ENCODE assay signal across 25 cellular contexts in the genomic region with DNA sequence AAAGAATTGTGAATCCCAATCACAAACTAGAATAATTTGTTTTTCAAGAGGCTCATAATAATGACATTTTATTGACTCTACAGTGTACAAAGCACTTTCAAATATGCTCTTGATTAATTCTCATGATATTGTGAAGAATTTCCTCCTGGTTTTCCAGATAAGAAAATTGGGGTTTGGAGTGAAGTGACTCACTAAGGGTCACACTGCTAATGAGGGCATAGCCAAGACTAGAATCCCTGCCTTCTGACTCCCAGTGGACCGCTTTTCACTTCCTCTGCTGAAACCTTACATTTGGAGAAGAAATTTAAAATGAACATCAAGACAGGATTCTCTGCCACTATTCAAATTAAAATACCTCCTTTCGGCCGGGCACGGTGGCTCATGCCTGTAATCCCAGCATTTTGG. TPM values are rescaled to one million over a fixed set of nuclear protein-coding genes. Genes with fewer than 3 reads are reported as not detected.
DNase-seq lines count a peak whose midpoint lies in the region; TF ChIP-seq lines count a peak whose summit lies in the region.
"Had no signal": no experiment of that assay in that cellular context is flagged by ENCODE, and none has a peak within 500 bp of the region (broad histone marks: within the 10 kb centered on the region; RNA-seq: fewer than 3 reads in every experiment).

No MANE protein-coding gene starts in this region.

- H3K9me3 ChIP-seq in spleen: peaks cover 0 to 13% (median 2%) of the 10 kb centered on the region in 8 donors
- H3K9me3 ChIP-seq: breast epithelium, pancreas had no signal

- H3K9me3 Mint-ChIP-seq in activated naive CD8-positive, alpha-beta T cell treated with anti-CD3 and anti-CD28 coated beads for 36 hours: peaks cover 9% of the 10 kb centered on the region

- no peak for TF ChIP-seq CTCF in fibroblast of villous mesenchyme (IDR thresholded peaks at IDR 0.05; ENCODE audit: insufficient read depth, low read depth, low read length)
- TF ChIP-seq CTCF in spleen (IDR thresholded peaks at IDR 0.05 in 8 of 11, conservative IDR thresholded peaks at IDR 0.05 in 3 of 11): no peak

- H3K4me3 Mint-ChIP-seq in activated naive CD8-positive, alpha-beta T cell treated with anti-CD3 and anti-CD28 coated beads for 36 hours: no peak overlapping the region
- H3K4me3 Mint-ChIP-seq: naive B cell had no signal

- H3K27ac Mint-ChIP-seq in activated naive CD8-positive, alpha-beta T cell treated with anti-CD3 and anti-CD28 coated beads for 36 hours: peak overlapping the region; percentile 94
- H3K27ac Mint-ChIP-seq: naive B cell had no signal

- peaks cover 0 to 87% (median 7%) of the 10 kb centered on the region in 6 donors for H3K36me3 ChIP-seq in spleen
- H3K36me3 ChIP-seq: breast epithelium, pancreas had no signal

- TF ChIP-seq POLR2A in spleen (IDR thresholded peaks at IDR 0.05): no peak

- intact Hi-C loops in spleen (cut with DNase I; ENCODE audit: low total_unique reads): no loop called here

- no peaks in the 10 kb centered on the region for H3K27me3 Mint-ChIP-seq in activated naive CD8-positive, alpha-beta T cell treated with anti-CD3 and anti-CD28 coated beads for 36 hours
- H3K27me3 Mint-ChIP-seq: naive B cell had no signal

- H3K27me3 ChIP-seq in spleen (replicated peaks in 1 of 7): no peaks in the 10 kb centered on the region
- H3K27me3 ChIP-seq: breast epithelium, pancreas had no signal

- peaks cover 64% of the 10 kb centered on the region for H3K36me3 Mint-ChIP-seq in activated naive CD8-positive, alpha-beta T cell treated with anti-CD3 and anti-CD28 coated beads for 36 hours

- peaks cover 41% of the 10 kb centered on the region for H3K4me1 Mint-ChIP-seq in activated naive CD8-positive, alpha-beta T cell treated with anti-CD3 and anti-CD28 coated beads for 36 hours
- H3K4me1 Mint-ChIP-seq: naive B cell had no signal

- H3K4me3 ChIP-seq in fibroblast of villous mesenchyme (ENCODE audit: low read depth, low read length) (no peak overlapping the region), spleen (no peak overlapping the region)
- H3K4me3 ChIP-seq: breast epithelium, GM12878, pancreas had no signal

- no peak overlapping the region for H3K27ac ChIP-seq in spleen
- H3K27ac ChIP-seq: breast epithelium, pancreas had no signal

- H3K4me1 ChIP-seq in spleen: peaks cover 0 to 27% (median 4%) of the 10 kb centered on the region in 6 donors
- H3K4me1 ChIP-seq: breast epithelium, pancreas had no signal

- 69 to 88% (median 74%) methylated on average over 4 of the region's 4 CpGs for WGBS in spleen, 5 donors

- peak; percentile 42 for DNase-seq in CD1c-positive myeloid dendritic cell (ENCODE audit: extremely low spot score)
- DNase-seq in ELR (ENCODE audit: low read depth): peak; percentile 17
- no peak for DNase-seq in activated naive CD8-positive, alpha-beta T cell treated with anti-CD3 and anti-CD28 coated beads for 36 hours
- peak; percentile 37 for DNase-seq in fibroblast of villous mesenchyme (ENCODE audit: low read depth)
- DNase-seq in spleen: no peak
- DNase-seq in pons (ENCODE audit: low spot score): no peak
- DNase-seq in NCI-H446 (lab: John Stamatoyannopoulos, UW): no peak
- no peak for DNase-seq in DMS153 treated with DMSO at 0.1 percent for 48 hours (lab: John Stamatoyannopoulos, UW; ENCODE audit: unreplicated experiment)
- DNase-seq: activated naive CD4-positive, alpha-beta T cell treated with anti-CD3 and anti-CD28 coated beads, Interleukin-2, amount 50 U/mL, for 16 hours; Calu3; effector CD4-positive, alpha-beta T cell; GF-D8; hypothalamus; kidney; MV-4-11; naive B cell; NCI-H526 treated with DMSO at 0.1 percent for 48 hours; pancreas; SHP77 treated with DMSO at 0.1 percent for 48 hours; stimulated activated CD4-positive, alpha-beta T cell treated with anti-CD3 and anti-CD28 coated beads, Interleukin-4, amount 100 ng/mL, for 1 hour had no signal

RNA-seq across cellular contexts. Expression of a gene that starts 38.3 kb away (rescaled TPM):
- 10 to 100 TPM; 63.6 to 65.1 TPM for total RNA-seq in activated naive CD8-positive, alpha-beta T cell treated with anti-CD3 and anti-CD28 coated beads for 36 hours
- total RNA-seq in fibroblast of villous mesenchyme (19.6 and 24.2 TPM in 2 replicates), spleen (10 to 100 TPM; 12.4 to 25.8 (median 19.0) TPM)
- polyA plus RNA-seq in spleen: 10 to 100 TPM; 21.4 to 24.5 (median 23.9) TPM

RNA-seq across cellular contexts. Expression of a gene that starts 59.4 kb away (rescaled TPM):
- not detected for total RNA-seq in activated naive CD8-positive, alpha-beta T cell treated with anti-CD3 and anti-CD28 coated beads for 36 hours
- total RNA-seq in fibroblast of villous mesenchyme: not detected in 2 replicates
- under 1 TPM in 3 of 7 donors, not detected in 4; 0.27 to 0.85 (median 0.49) TPM for total RNA-seq in spleen
- polyA plus RNA-seq in spleen: under 1 TPM in 2 of 3 donors, not detected in 1; 0.17 to 0.30 TPM
- total RNA-seq: breast epithelium; Calu3; kidney; pancreas; skeletal muscle tissue; T-helper 1 cell treated with Interleukin-12 subunit alpha and Interleukin-12 subunit beta and Interleukin-4 antibody, amounts not matched to agents 30 ng/mL and 1 ng/mL, for 36 hours; temporal lobe had no signal
- polyA plus RNA-seq: pancreas had no signal

Comparison
In these comparisons a context has a peak if more than half of its experiments do, and no peak if none do; other contexts are left out.
1. DNase-seq: peak in CD1c-positive myeloid dendritic cell (single experiment), ELR (single experiment) and fibroblast of villous mesenchyme (single experiment); none in activated naive CD8-positive, alpha-beta T cell treated with anti-CD3 and anti-CD28 coated beads for 36 hours (single experiment), spleen (single experiment), pons (single experiment), NCI-H446 (0 of 2) and DMS153 treated with DMSO at 0.1 percent for 48 hours (single experiment).